8 cellular contexts compared by ENCODE assay signal in the genomic region with DNA sequence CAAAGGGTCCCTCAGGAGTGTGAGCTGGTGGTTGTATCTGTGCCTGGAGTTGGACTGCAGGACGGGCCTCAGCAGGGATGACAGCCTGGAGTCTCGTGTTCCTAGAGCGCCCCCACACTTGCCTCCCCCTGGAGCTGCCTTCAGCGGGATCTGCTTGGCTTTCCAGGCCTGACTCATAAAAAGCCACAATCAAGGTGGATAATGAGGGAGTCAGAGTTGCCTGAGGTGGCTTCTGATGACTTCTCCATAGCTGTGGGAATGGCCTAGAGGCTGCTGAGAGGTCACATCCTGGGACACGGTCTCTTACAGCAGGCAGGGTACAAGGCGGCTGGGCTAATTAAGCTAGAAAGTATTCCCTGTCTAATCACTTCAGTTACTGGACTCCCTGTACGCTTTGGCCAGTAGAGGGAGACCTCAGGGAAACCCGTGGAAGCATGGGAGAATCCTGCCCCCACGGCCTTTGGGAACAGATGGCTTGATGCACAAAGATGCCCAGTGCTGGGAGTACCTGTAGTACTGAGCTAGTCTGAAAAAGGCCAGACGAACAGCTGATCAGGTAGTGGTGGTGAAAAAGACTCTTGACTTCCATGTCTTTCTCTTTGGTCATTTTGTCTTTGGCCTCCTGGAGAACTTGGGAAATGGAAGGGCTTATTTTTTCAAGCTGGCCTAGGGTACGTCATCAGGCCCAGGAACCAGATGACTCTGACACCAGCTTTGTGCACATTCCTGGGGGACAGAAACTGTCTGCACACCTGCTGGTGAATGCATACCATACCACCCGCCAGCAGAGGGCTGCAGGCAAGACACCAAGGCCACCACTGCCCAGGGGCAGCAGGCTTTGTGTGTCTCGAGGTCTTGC. TPM values are rescaled to one million over a fixed set of nuclear protein-coding genes. Genes with fewer than 3 reads are reported as not detected.
DNase-seq lines count a peak whose midpoint lies in the region; ATAC-seq, FAIRE-seq and TF ChIP-seq lines count a peak whose summit lies in the region.

No MANE protein-coding gene starts in this region.

- intact Hi-C loops in CD4-positive, alpha-beta T cell (cut with DNase I, micrococcal nuclease) = no loop called here

- no peaks in the 10 kb centered on the region for H3K4me1 ChIP-seq in smooth muscle cell (ENCODE audit: low read depth)

- WGBS in smooth muscle cell (ENCODE audit: low lambda C conversion rate) = 58% methylated on average over 13 of the region's 13 CpGs

- peaks cover 4% of the 10 kb centered on the region for H3K27me3 Mint-ChIP-seq in CD4-positive, alpha-beta T cell

- no peaks in the 10 kb centered on the region for H3K79me2 ChIP-seq in smooth muscle cell (ENCODE audit: low read depth)

- no peaks in the 10 kb centered on the region for H3K9me3 ChIP-seq in smooth muscle cell (replicated peaks; ENCODE audit: low read depth)
- H3K9me3 ChIP-seq in CD4-positive, alpha-beta T cell (ENCODE audit: control insufficient read depth, low read length) = no peaks in the 10 kb centered on the region

- H3K4me1 Mint-ChIP-seq in CD4-positive, alpha-beta T cell (ENCODE audit: low read depth) = peaks cover 13% of the 10 kb centered on the region

- POLR2A ChIA-PET in CD4-positive, alpha-beta T cell (lab: Charles Lee) = interaction anchor here (0.9 kb wide), 1 partner anchor 9 kb away, joined by 3 read pairs; no protein-coding TSS in a partner anchor

- no peak overlapping the region for H2AFZ ChIP-seq in smooth muscle cell (ENCODE audit: low read depth)

- no peak overlapping the region for H3K4me3 Mint-ChIP-seq in CD4-positive, alpha-beta T cell

- DNase-seq in Daoy (ENCODE audit: low read depth) (peak; percentile 84), H54 (ENCODE audit: insufficient read length, low spot score) (peak; percentile 68), RCC 7860 (ENCODE audit: low spot score) (peak; percentile 47), fibroblast of gingiva (ENCODE audit: low read depth) (peak; percentile 15), smooth muscle cell (lab: John Stamatoyannopoulos, UW; ENCODE audit: unreplicated experiment) (no peak)
- no peak for DNase-seq in CD4-positive, alpha-beta T cell

- no peaks in the 10 kb centered on the region for H4K20me1 ChIP-seq in smooth muscle cell (ENCODE audit: low read depth)

- peaks cover 6% of the 10 kb centered on the region for H3K27me3 ChIP-seq in smooth muscle cell (ENCODE audit: low read depth)
- no peaks in the 10 kb centered on the region for H3K27me3 ChIP-seq in CD4-positive, alpha-beta T cell (ENCODE audit: control insufficient read depth, insufficient read depth, low read length)

- H3F3A ChIP-seq in smooth muscle cell (ENCODE audit: low read depth) = no peaks in the 10 kb centered on the region

- no peaks in the 10 kb centered on the region for H3K36me3 ChIP-seq in smooth muscle cell (ENCODE audit: low read depth)

- no peak overlapping the region for H3K4me2 ChIP-seq in smooth muscle cell

- H3K36me3 Mint-ChIP-seq in CD4-positive, alpha-beta T cell (ENCODE audit: low read depth) = no peaks in the 10 kb centered on the region

- no peak overlapping the region for H3K9ac ChIP-seq in smooth muscle cell (ENCODE audit: low read depth)

- H3K27ac Mint-ChIP-seq in CD4-positive, alpha-beta T cell = no peak overlapping the region

- H3K4me3 ChIP-seq in smooth muscle cell = no peak overlapping the region

- ATAC-seq in HG02938 (IDR thresholded peaks at IDR 0.05; ENCODE audit: unreplicated experiment) = no peak
- no peak for ATAC-seq in CD4-positive, alpha-beta T cell (ENCODE audit: poor library complexity)
- ATAC-seq in HG03520 (IDR thresholded peaks at IDR 0.05; ENCODE audit: unreplicated experiment) = no peak

- peak; percentile 41 for TF ChIP-seq CTCF in smooth muscle cell (IDR thresholded peaks at IDR 0.05; ENCODE audit: borderline replicate concordance, insufficient read depth, poor library complexity, severe bottlenecking)
- TF ChIP-seq CTCF in CD4-positive, alpha-beta T cell (IDR thresholded peaks at IDR 0.05) = no peak

- peak; percentile 52 for FAIRE-seq in H54 (lab: Jason Lieb, UNC)
- FAIRE-seq in RCC 7860 (lab: Jason Lieb, UNC) = no peak

- no peak for TF ChIP-seq POLR2A in H54 (IDR thresholded peaks at IDR 0.05; ENCODE audit: low read depth, low read length)

- no peaks in the 10 kb centered on the region for H3K9me3 Mint-ChIP-seq in CD4-positive, alpha-beta T cell

- CTCF ChIA-PET in CD4-positive, alpha-beta T cell (lab: Charles Lee) = no interaction called here

- no peak overlapping the region for H3K27ac ChIP-seq in smooth muscle cell (ENCODE audit: low read depth)
- no peak overlapping the region for H3K27ac ChIP-seq in CD4-positive, alpha-beta T cell (ENCODE audit: low read depth, low read length)

RNA-seq across cellular contexts. Expression of a gene that starts 16.1 kb away (rescaled TPM):
- total RNA-seq in Daoy (2014; rRNA removed; shearing (Covaris generic)) = 0.03 TPM in 1 of 2 replicates, not detected in the other
- total RNA-seq in smooth muscle cell = 0.09 and 0.36 TPM in 2 replicates
- polyA plus RNA-seq in smooth muscle cell = 0.74 TPM in 1 of 2 replicates, not detected in the other
- total RNA-seq in CD4-positive, alpha-beta T cell = not detected

Comparison
In these comparisons a context has a peak if more than half of its experiments do, and no peak if none do; other contexts are left out.
1. DNase-seq: peak in Daoy (single experiment), H54 (single experiment), RCC 7860 (single experiment) and fibroblast of gingiva (single experiment); none in smooth muscle cell (single experiment) and CD4-positive, alpha-beta T cell (0 of 10).